21 cellular contexts compared by ENCODE assay signal in genomic region chr21:29170935-29171334, GRCh38. TPM values are rescaled to one million over a fixed set of nuclear protein-coding genes. Genes with fewer than 3 reads are reported as not detected.
A peak's percentile ranks its signal among the peaks of the same experiment; 100 is the strongest.
DNase-seq lines count a peak whose midpoint lies in the region; ATAC-seq and TF ChIP-seq lines count a peak whose summit lies in the region.
"Had no signal": no experiment of that assay in that cellular context is flagged by ENCODE, and none has a peak within 500 bp of the region (broad histone marks: within the 10 kb centered on the region; RNA-seq: fewer than 3 reads in every experiment).

No MANE protein-coding gene starts in this region.

- peak overlapping the region; percentile 89 for H2AFZ ChIP-seq in smooth muscle cell (ENCODE audit: low read depth)

- POLR2A ChIA-PET in activated CD4-positive, alpha-beta T cell treated with anti-CD3 and anti-CD28 coated beads, Interleukin-2, amount 10 ng/mL, durations not matched to agents 7 days and 5 days (lab: Charles Lee), result interaction anchor here (0.6 kb wide), 1 partner anchor 205 kb away, joined by 3 read pairs; no protein-coding TSS in a partner anchor

- no peak for DNase-seq in activated CD4-positive, alpha-beta T cell treated with anti-CD3 and anti-CD28 coated beads, Interleukin-2, amount 10 ng/mL, durations not matched to agents 7 days and 5 days
- DNase-seq in activated CD4-positive, alpha-beta T cell treated with anti-CD3 and anti-CD28 coated beads, Interleukin-2, amount 50 U/mL, for 48 hours, result no peak
- DNase-seq in coronary artery (ENCODE audit: low spot score) (no peak), smooth muscle cell (lab: John Stamatoyannopoulos, UW; ENCODE audit: unreplicated experiment) (no peak), suprapubic skin (ENCODE audit: low spot score in 2 of 2) (no peak), erythroblast (lab: John Stamatoyannopoulos, UW) (no peak)
- DNase-seq: activated CD4-positive, CD25-positive, alpha-beta regulatory T cell treated with anti-CD3 and anti-CD28 coated beads, Interleukin-2, amount 50 U/mL, for 72 hours; activated CD8-positive, alpha-beta memory T cell treated with anti-CD3 and anti-CD28 coated beads, Interleukin-2, amount 50 U/mL, for 4 hours; activated effector memory CD4-positive, alpha-beta T cell treated with Interleukin-2 at 50 U/mL for 16 hours; amniotic stem cell; CD4-positive, alpha-beta memory T cell; NCI-H187; NCI-H774; nucleus accumbens; retina; SJCRH30; T1000 had no signal

- H3K9ac ChIP-seq in smooth muscle cell (ENCODE audit: low read depth), result no peak overlapping the region

- peaks cover 6% of the 10 kb centered on the region for H3K9me3 Mint-ChIP-seq in activated CD4-positive, alpha-beta T cell treated with anti-CD3 and anti-CD28 coated beads, Interleukin-2, amount 10 ng/mL, durations not matched to agents 7 days and 5 days
- no peaks in the 10 kb centered on the region for H3K9me3 Mint-ChIP-seq in IgD-negative memory B cell
- H3K9me3 Mint-ChIP-seq: CD4-positive, alpha-beta memory T cell had no signal

- H3K27ac Mint-ChIP-seq in activated CD4-positive, alpha-beta T cell treated with anti-CD3 and anti-CD28 coated beads, Interleukin-2, amount 10 ng/mL, durations not matched to agents 7 days and 5 days, result peak overlapping the region; percentile 86
- H3K27ac Mint-ChIP-seq in IgD-negative memory B cell, result peak overlapping the region in 2 of 3 donors; percentile 4 to 78
- H3K27ac Mint-ChIP-seq: CD4-positive, alpha-beta memory T cell had no signal

- peak overlapping the region; percentile 41 for H3K4me2 ChIP-seq in smooth muscle cell

- WGBS in smooth muscle cell (ENCODE audit: low lambda C conversion rate), result 39% methylated on average over 1 of the region's 1 CpG
- WGBS in suprapubic skin, result 92% methylated on average over 1 of the region's 1 CpG

- peak overlapping the region; percentile 49 for H3K4me3 ChIP-seq in coronary artery
- no peak overlapping the region for H3K4me3 ChIP-seq in smooth muscle cell
- H3K4me3 ChIP-seq in suprapubic skin, result no peak overlapping the region
- H3K4me3 ChIP-seq: lung, SJCRH30 had no signal

- H4K20me1 ChIP-seq in smooth muscle cell (ENCODE audit: low read depth), result no peaks in the 10 kb centered on the region

- CTCF ChIA-PET in activated CD4-positive, alpha-beta T cell treated with anti-CD3 and anti-CD28 coated beads, Interleukin-2, amount 10 ng/mL, durations not matched to agents 7 days and 5 days (lab: Charles Lee), result interaction anchor here (0.7 kb wide), 1 partner anchor 46 kb away, joined by 3 read pairs; no protein-coding TSS in a partner anchor

- no peaks in the 10 kb centered on the region for H3K79me2 ChIP-seq in smooth muscle cell (ENCODE audit: low read depth)

- no peaks in the 10 kb centered on the region for H3K4me1 ChIP-seq in smooth muscle cell (ENCODE audit: low read depth)
- H3K4me1 ChIP-seq in suprapubic skin, result peaks cover 26% of the 10 kb centered on the region
- H3K4me1 ChIP-seq: SJCRH30 had no signal

- no peaks in the 10 kb centered on the region for H3K27me3 Mint-ChIP-seq in activated CD4-positive, alpha-beta T cell treated with anti-CD3 and anti-CD28 coated beads, Interleukin-2, amount 10 ng/mL, durations not matched to agents 7 days and 5 days
- no peaks in the 10 kb centered on the region for H3K27me3 Mint-ChIP-seq in IgD-negative memory B cell
- H3K27me3 Mint-ChIP-seq: CD4-positive, alpha-beta memory T cell had no signal

- no peak overlapping the region for H3K4me3 Mint-ChIP-seq in activated CD4-positive, alpha-beta T cell treated with anti-CD3 and anti-CD28 coated beads, Interleukin-2, amount 10 ng/mL, durations not matched to agents 7 days and 5 days
- H3K4me3 Mint-ChIP-seq in IgD-negative memory B cell, result peak overlapping the region in 2 of 4 donors; percentile 22 to 88

- no peaks in the 10 kb centered on the region for H3F3A ChIP-seq in smooth muscle cell (ENCODE audit: low read depth)

- H3K9me3 ChIP-seq in smooth muscle cell (replicated peaks; ENCODE audit: low read depth) (no peaks in the 10 kb centered on the region), suprapubic skin (no peaks in the 10 kb centered on the region)
- H3K9me3 ChIP-seq: SJCRH30 had no signal

- H3K4me1 Mint-ChIP-seq in activated CD4-positive, alpha-beta T cell treated with anti-CD3 and anti-CD28 coated beads, Interleukin-2, amount 10 ng/mL, durations not matched to agents 7 days and 5 days, result peaks cover 21% of the 10 kb centered on the region
- peaks cover 18 to 31% (median 21%) of the 10 kb centered on the region in 3 donors for H3K4me1 Mint-ChIP-seq in IgD-negative memory B cell

- TF ChIP-seq EP300 in suprapubic skin (IDR thresholded peaks at IDR 0.05), result no peak

- H3K27ac ChIP-seq in coronary artery (no peak overlapping the region), smooth muscle cell (ENCODE audit: low read depth) (peak overlapping the region; percentile 30), suprapubic skin (no peak overlapping the region)
- H3K27ac ChIP-seq: SJCRH30 had no signal

- H3K36me3 ChIP-seq in smooth muscle cell (ENCODE audit: low read depth) (no peaks in the 10 kb centered on the region), suprapubic skin (no peaks in the 10 kb centered on the region)
- H3K36me3 ChIP-seq: SJCRH30 had no signal

- peaks cover 16% of the 10 kb centered on the region for H3K36me3 Mint-ChIP-seq in activated CD4-positive, alpha-beta T cell treated with anti-CD3 and anti-CD28 coated beads, Interleukin-2, amount 10 ng/mL, durations not matched to agents 7 days and 5 days (ENCODE audit: low read depth)
- H3K36me3 Mint-ChIP-seq in IgD-negative memory B cell, result peaks cover 3% of the 10 kb centered on the region

- no peak for ATAC-seq in GM19397 (IDR thresholded peaks at IDR 0.05; ENCODE audit: unreplicated experiment)
- ATAC-seq: Panc1 had no signal

- H3K27me3 ChIP-seq in smooth muscle cell (ENCODE audit: low read depth) (no peaks in the 10 kb centered on the region), suprapubic skin (no peaks in the 10 kb centered on the region)
- H3K27me3 ChIP-seq: SJCRH30 had no signal

- TF ChIP-seq CTCF in coronary artery (IDR thresholded peaks at IDR 0.05), result no peak
- no peak for TF ChIP-seq CTCF in smooth muscle cell (IDR thresholded peaks at IDR 0.05; ENCODE audit: borderline replicate concordance, insufficient read depth, poor library complexity, severe bottlenecking)
- TF ChIP-seq CTCF in suprapubic skin (IDR thresholded peaks at IDR 0.05), result no peak

- TF ChIP-seq POLR2A in suprapubic skin (IDR thresholded peaks at IDR 0.05), result no peak
- TF ChIP-seq POLR2A in erythroblast (IDR thresholded peaks at IDR 0.05; ENCODE audit: low read length), result no peak

RNA-seq across cellular contexts. Expression of gene MAP3K7CL, which starts 40.5 kb away (rescaled TPM):
- total RNA-seq in activated CD4-positive, alpha-beta T cell treated with anti-CD3 and anti-CD28 coated beads, Interleukin-2, amount 10 ng/mL, durations not matched to agents 7 days and 5 days, result 1 to 10 TPM; 5.0 to 6.6 TPM
- 68.6 TPM for polyA plus RNA-seq in IgD-negative memory B cell
- 1.3 and 2.5 TPM in 2 replicates for total RNA-seq in smooth muscle cell
- 3.0 and 3.7 TPM in 2 replicates for polyA plus RNA-seq in smooth muscle cell
- 10 to 100 TPM in 1 of 4 donors, 1 to 10 TPM in 3; 6.8 to 10.4 (median 8.8) TPM for total RNA-seq in suprapubic skin
